ENCODE assay signal across 1 cellular context in genomic region chr6:26305097-26305841, GRCh38.
TF ChIP-seq lines count a peak whose summit lies in the region.

No MANE protein-coding gene starts in this region.

TF ChIP-seq in HepG2, 621 proteins besides CTCF, POLR2A, EP300 and RAD21 (continued from another document):
- no peak for TF ChIP-seq AHDC1 (CRISPR knock-in tag; IDR thresholded peaks at IDR 0.05; ENCODE audit: borderline replicate concordance)
- no peak for TF ChIP-seq POGZ (CRISPR knock-in tag; IDR thresholded peaks at IDR 0.05)
- no peak for TF ChIP-seq ZNF232 (CRISPR knock-in tag; IDR thresholded peaks at IDR 0.05; ENCODE audit: borderline replicate concordance)
- peak; percentile 77; the same call in 1 of the 2 replicates for TF ChIP-seq ZNF580 (CRISPR knock-in tag; IDR thresholded peaks at IDR 0.05; ENCODE audit: borderline replicate concordance, low read depth)
- no peak for TF ChIP-seq BCLAF1 (IDR thresholded peaks at IDR 0.05)
- no peak for TF ChIP-seq NONO (IDR thresholded peaks at IDR 0.05)
- peak; percentile 80 for TF ChIP-seq NONO (CRISPR knock-in tag; conservative IDR thresholded peaks at IDR 0.05)
- TF ChIP-seq UBTF (CRISPR knock-in tag; IDR thresholded peaks at IDR 0.05) = no peak
- no peak for TF ChIP-seq HMGA1 (CRISPR knock-in tag; conservative IDR thresholded peaks at IDR 0.05)
- TF ChIP-seq ZNF713 (CRISPR knock-in tag; IDR thresholded peaks at IDR 0.05) = no peak
- peak; percentile 45; the same call in 1 of the 2 replicates for TF ChIP-seq SP140L (CRISPR knock-in tag; IDR thresholded peaks at IDR 0.05; ENCODE audit: borderline replicate concordance)
- no peak for TF ChIP-seq ZNF737 (CRISPR knock-in tag; IDR thresholded peaks at IDR 0.05; ENCODE audit: borderline replicate concordance)
- no peak for TF ChIP-seq ZNF75D (CRISPR knock-in tag; IDR thresholded peaks at IDR 0.05; ENCODE audit: borderline replicate concordance)
- no peak for TF ChIP-seq ZNF432 (CRISPR knock-in tag; IDR thresholded peaks at IDR 0.05; ENCODE audit: borderline replicate concordance)
- peak; percentile 52; the same call in 1 of the 2 replicates for TF ChIP-seq TFDP2 (CRISPR knock-in tag; IDR thresholded peaks at IDR 0.05)
- no peak for TF ChIP-seq ESRRA (CRISPR knock-in tag; IDR thresholded peaks at IDR 0.05; ENCODE audit: low read depth)
- TF ChIP-seq MYPOP (CRISPR knock-in tag; IDR thresholded peaks at IDR 0.05) = peak; percentile 51; the same call in 1 of the 2 replicates
- TF ChIP-seq SAFB2 (CRISPR knock-in tag; IDR thresholded peaks at IDR 0.05; ENCODE audit: borderline replicate concordance, low read depth) = no peak
- TF ChIP-seq PAF1 (CRISPR knock-in tag; IDR thresholded peaks at IDR 0.05) = no peak
- TF ChIP-seq ZNF672 (CRISPR knock-in tag; IDR thresholded peaks at IDR 0.05) = 0 out of 2 replicates have a peak, but pooled peaks have one; percentile 33
- TF ChIP-seq KDM1A (CRISPR knock-in tag; IDR thresholded peaks at IDR 0.05) = no peak
- TF ChIP-seq KDM5B (CRISPR knock-in tag; IDR thresholded peaks at IDR 0.05; ENCODE audit: borderline replicate concordance) = no peak
- no peak for TF ChIP-seq ZNF615 (CRISPR knock-in tag; IDR thresholded peaks at IDR 0.05; ENCODE audit: borderline replicate concordance)
TF ChIP-seq in HepG2: peak in this region for 119.
